In genomic region chr14:76812422-76813383, GRCh38 we compare ENCODE assay signal across 8 cellular contexts. TPM values are rescaled to one million over a fixed set of nuclear protein-coding genes. Genes with fewer than 3 reads are reported as not detected.
A peak's percentile ranks its signal among the peaks of the same experiment; 100 is the strongest.
DNase-seq lines count a peak whose midpoint lies in the region; ATAC-seq and TF ChIP-seq lines count a peak whose summit lies in the region.

A gene with protein sequence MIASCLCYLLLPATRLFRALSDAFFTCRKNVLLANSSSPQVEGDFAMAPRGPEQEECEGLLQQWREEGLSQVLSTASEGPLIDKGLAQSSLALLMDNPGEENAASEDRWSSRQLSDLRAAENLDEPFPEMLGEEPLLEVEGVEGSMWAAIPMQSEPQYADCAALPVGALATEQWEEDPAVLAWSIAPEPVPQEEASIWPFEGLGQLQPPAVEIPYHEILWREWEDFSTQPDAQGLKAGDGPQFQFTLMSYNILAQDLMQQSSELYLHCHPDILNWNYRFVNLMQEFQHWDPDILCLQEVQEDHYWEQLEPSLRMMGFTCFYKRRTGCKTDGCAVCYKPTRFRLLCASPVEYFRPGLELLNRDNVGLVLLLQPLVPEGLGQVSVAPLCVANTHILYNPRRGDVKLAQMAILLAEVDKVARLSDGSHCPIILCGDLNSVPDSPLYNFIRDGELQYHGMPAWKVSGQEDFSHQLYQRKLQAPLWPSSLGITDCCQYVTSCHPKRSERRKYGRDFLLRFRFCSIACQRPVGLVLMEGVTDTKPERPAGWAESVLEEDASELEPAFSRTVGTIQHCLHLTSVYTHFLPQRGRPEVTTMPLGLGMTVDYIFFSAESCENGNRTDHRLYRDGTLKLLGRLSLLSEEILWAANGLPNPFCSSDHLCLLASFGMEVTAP (minus strand): TSS chr14:76812882. CDS start chr14:76812827, 55 bp downstream.

- H3K9me3 Mint-ChIP-seq in natural killer cell treated with Interleukin-12 subunit alpha and Interleukin-12 subunit beta and Interleukin-15 and Interleukin-18, amount 100 ng/mL, for 72 hours = no peaks in the 10 kb centered on the region

- no peaks in the 10 kb centered on the region for H3K9me3 ChIP-seq in MM.1S (replicated peaks; ENCODE audit: insufficient read depth, low read length)

- no peaks in the 10 kb centered on the region for H3K27me3 ChIP-seq in MM.1S (replicated peaks; ENCODE audit: insufficient read depth, low read length)

- peak within 1 kb of the TSS; percentile 94 for H2AFZ ChIP-seq in MM.1S (ENCODE audit: low read length)

- H3K4me3 ChIP-seq in MM.1S (ENCODE audit: low read length) = peak within 1 kb of the TSS; percentile 76
- H3K4me3 ChIP-seq in fibroblast of the aortic adventitia (ENCODE audit: low read depth, low read length) = peak within 1 kb of the TSS; percentile 77

- H4K20me1 ChIP-seq in MM.1S (ENCODE audit: insufficient read depth, low read length) = no peaks in the 10 kb centered on the region

- peaks cover 5% of the 10 kb centered on the region for H3K36me3 Mint-ChIP-seq in natural killer cell treated with Interleukin-12 subunit alpha and Interleukin-12 subunit beta and Interleukin-15 and Interleukin-18, amount 100 ng/mL, for 72 hours

- peak within 1 kb of the TSS; percentile 65; the same call in 1 of the 2 replicates for H3K27ac ChIP-seq in MM.1S (ENCODE audit: low read length)

- TF ChIP-seq CTCF in MM.1S (IDR thresholded peaks at IDR 0.05; ENCODE audit: low read length) (no peak), fibroblast of the aortic adventitia (IDR thresholded peaks at IDR 0.05; ENCODE audit: insufficient read depth, low read length) (no peak)

- peak within 1 kb of the TSS; percentile 65 for H3K4me2 ChIP-seq in MM.1S (ENCODE audit: low read depth, low read length)

- peaks cover 8% of the 10 kb centered on the region; the same call in 1 of the 2 replicates for H3K79me2 ChIP-seq in MM.1S (ENCODE audit: low read length)

- peak within 1 kb of the TSS; percentile 89 for H3K4me3 Mint-ChIP-seq in natural killer cell treated with Interleukin-12 subunit alpha and Interleukin-12 subunit beta and Interleukin-15 and Interleukin-18, amount 100 ng/mL, for 72 hours

- peaks cover 2% of the 10 kb centered on the region; the same call in 1 of the 2 replicates for H3F3A ChIP-seq in MM.1S (ENCODE audit: insufficient read depth, low read length)

- peaks cover 16 to 17% of the 10 kb centered on the region in 2 donors for H3K4me1 Mint-ChIP-seq in natural killer cell treated with Interleukin-12 subunit alpha and Interleukin-12 subunit beta and Interleukin-15 and Interleukin-18, amount 100 ng/mL, for 72 hours (ENCODE audit: low read depth in 2 of 2)

- peak; percentile 94 for DNase-seq in ELR (ENCODE audit: low read depth)
- peak; percentile 86 for DNase-seq in HCEC 1CT
- DNase-seq in MM.1S = peak; percentile 89
- DNase-seq in SHP77 treated with DMSO at 0.1 percent for 48 hours (lab: John Stamatoyannopoulos, UW) = peak; percentile 76
- DNase-seq in activated effector memory CD4-positive, alpha-beta T cell treated with anti-CD3 and anti-CD28 coated beads, Interleukin-2, amount 50 U/mL, for 16 hours = peak; percentile 99
- DNase-seq in fibroblast of the aortic adventitia (ENCODE audit: low read depth) = peak; percentile 91
- DNase-seq in natural killer cell treated with Interleukin-12 subunit alpha and Interleukin-12 subunit beta and Interleukin-15 and Interleukin-18, amount 100 ng/mL, for 72 hours (ENCODE audit: low spot score) = peak; percentile 97
- DNase-seq in stimulated activated naive CD4-positive, alpha-beta T cell treated with Interleukin-2 at 50 U/mL for 16 hours (lab: John Stamatoyannopoulos, UW) = peak; percentile 95

- H3K9me2 ChIP-seq in MM.1S (replicated peaks; ENCODE audit: insufficient read depth, low read length) = no peaks in the 10 kb centered on the region

- ATAC-seq in natural killer cell treated with Interleukin-12 subunit alpha and Interleukin-12 subunit beta and Interleukin-15 and Interleukin-18, amount 100 ng/mL, for 72 hours = peak; percentile 97 to 98

- H3K27me3 Mint-ChIP-seq in natural killer cell treated with Interleukin-12 subunit alpha and Interleukin-12 subunit beta and Interleukin-15 and Interleukin-18, amount 100 ng/mL, for 72 hours = no peaks in the 10 kb centered on the region

- H3K36me3 ChIP-seq in MM.1S (replicated peaks; ENCODE audit: insufficient read depth, low read length) = no peaks in the 10 kb centered on the region

- peak within 1 kb of the TSS; percentile 85 for H3K9ac ChIP-seq in MM.1S (ENCODE audit: low read length)

- H3K4me1 ChIP-seq in MM.1S (ENCODE audit: low read length) = peaks cover 4% of the 10 kb centered on the region; the same call in 1 of the 2 replicates

- peak within 1 kb of the TSS; percentile 82 to 92 for H3K27ac Mint-ChIP-seq in natural killer cell treated with Interleukin-12 subunit alpha and Interleukin-12 subunit beta and Interleukin-15 and Interleukin-18, amount 100 ng/mL, for 72 hours

RNA-seq across cellular contexts. Expression of the gene that starts here (rescaled TPM):
- 5.8 and 6.7 TPM in 2 replicates for total RNA-seq in fibroblast of the aortic adventitia (ENCODE audit: low replicate concordance)
- total RNA-seq in natural killer cell treated with Interleukin-12 subunit alpha and Interleukin-12 subunit beta and Interleukin-15 and Interleukin-18, amount 100 ng/mL, for 72 hours = 10 to 100 TPM; 11.7 to 14.6 TPM

Comparison
In these comparisons a context has a peak if more than half of its experiments do, and no peak if none do; other contexts are left out.
1. Peak in every context shown above with its lines: DNase-seq, ATAC-seq, H3K4me3 ChIP-seq and H3K27ac ChIP-seq.